In the genomic region with DNA sequence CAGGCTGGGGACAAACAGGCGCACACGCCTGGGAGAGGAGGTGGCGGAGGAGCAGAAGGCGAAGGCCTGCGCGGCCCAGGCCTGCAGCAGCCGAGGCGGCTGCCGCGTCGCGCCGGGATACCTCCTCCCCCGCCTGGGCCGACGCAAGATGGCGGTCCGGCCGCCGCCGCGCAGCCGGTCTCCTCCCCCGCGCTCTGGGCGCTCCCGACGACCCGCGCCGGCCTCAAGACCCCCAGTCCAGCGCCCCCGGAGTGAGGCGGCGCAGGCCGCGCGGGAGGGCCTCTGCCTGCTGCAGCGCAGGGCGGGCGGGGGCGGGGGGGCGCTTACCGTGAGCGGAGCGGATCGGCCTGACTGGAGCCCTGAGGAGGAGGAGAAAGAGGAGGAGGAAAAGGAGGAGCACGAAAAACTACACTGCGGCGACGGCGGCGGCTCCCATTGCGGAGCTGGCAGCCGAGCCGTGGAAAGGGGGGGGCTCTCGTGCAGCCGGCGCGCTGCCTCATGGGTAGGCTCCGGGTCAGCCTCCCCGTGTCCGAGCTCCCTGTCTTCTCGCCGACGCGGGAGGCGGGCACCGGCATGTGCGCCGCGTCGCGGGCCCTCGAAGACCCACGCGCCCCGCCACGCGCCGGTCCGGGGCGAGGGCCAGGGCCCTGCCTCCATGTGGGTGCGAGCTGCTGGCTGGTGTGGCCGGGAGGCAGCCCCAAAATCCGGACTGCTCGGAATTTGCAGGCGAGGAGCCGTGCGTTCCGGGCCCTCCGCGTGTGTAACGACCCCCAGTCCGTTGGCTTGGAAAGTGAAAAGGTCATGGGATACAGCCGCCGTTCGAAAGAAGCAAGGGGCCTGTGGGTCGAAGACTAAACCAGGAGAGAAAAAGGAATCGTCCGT, we compare ENCODE assay signal across 8 cellular contexts. TPM values are rescaled to one million over a fixed set of nuclear protein-coding genes. Genes with fewer than 3 reads are reported as not detected.
DNase-seq lines count a peak whose midpoint lies in the region; ATAC-seq and TF ChIP-seq lines count a peak whose summit lies in the region.

A gene with protein sequence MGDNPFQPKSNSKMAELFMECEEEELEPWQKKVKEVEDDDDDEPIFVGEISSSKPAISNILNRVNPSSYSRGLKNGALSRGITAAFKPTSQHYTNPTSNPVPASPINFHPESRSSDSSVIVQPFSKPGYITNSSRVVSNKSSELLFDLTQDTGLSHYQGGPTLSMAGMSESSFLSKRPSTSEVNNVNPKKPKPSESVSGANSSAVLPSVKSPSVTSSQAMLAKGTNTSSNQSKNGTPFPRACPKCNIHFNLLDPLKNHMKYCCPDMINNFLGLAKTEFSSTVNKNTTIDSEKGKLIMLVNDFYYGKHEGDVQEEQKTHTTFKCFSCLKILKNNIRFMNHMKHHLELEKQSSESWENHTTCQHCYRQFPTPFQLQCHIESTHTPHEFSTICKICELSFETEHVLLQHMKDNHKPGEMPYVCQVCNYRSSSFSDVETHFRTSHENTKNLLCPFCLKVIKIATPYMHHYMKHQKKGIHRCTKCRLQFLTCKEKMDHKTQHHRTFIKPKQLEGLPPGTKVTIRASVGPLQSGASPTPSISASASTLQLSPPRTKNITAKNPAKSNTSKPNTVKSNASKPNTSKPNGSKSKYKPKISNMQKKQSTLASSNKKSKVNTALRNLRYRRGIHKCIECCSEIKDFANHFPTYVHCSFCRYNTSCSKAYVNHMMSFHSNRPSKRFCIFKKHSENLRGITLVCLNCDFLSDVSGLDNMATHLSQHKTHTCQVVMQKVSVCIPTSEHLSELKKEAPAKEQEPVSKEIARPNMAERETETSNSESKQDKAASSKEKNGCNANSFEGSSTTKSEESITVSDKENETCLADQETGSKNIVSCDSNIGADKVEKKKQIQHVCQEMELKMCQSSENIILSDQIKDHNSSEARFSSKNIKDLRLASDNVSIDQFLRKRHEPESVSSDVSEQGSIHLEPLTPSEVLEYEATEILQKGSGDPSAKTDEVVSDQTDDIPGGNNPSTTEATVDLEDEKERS (minus strand): TSS at position 379 of the 882 bp plus-strand sequence. CDS start 26,400 bp downstream, outside the sequence.

- H3K79me2 ChIP-seq in HCT116 (ENCODE audit: insufficient read depth, low read length): peaks cover 44% of the 10 kb centered on the region

- TF ChIP-seq POLR2A in HCT116 (IDR thresholded peaks at IDR 0.05; ENCODE audit: borderline replicate concordance, extremely low read depth, insufficient read depth, insufficient read length) (no peak), ovary (IDR thresholded peaks at IDR 0.05) (peak; percentile 27)

- POLR2A ChIA-PET in HCT116 (lab: Charles Lee): interaction anchor here (1.0 kb wide), 1 partner anchor 26 kb away, joined by 3 read pairs; no protein-coding TSS in a partner anchor

- H2AFZ ChIP-seq in HCT116 (ENCODE audit: low read depth, low read length, poor library complexity, severe bottlenecking): peak within 1 kb of the TSS; percentile 49

- H4K20me1 ChIP-seq in HCT116 (ENCODE audit: insufficient read depth): no peaks in the 10 kb centered on the region

- H3K4me3 Mint-ChIP-seq in activated naive CD4-positive, alpha-beta T cell treated with anti-CD3 and anti-CD28 coated beads, Interleukin-2, amount 50 U/mL, for 24 hours: peak within 1 kb of the TSS; percentile 94

- H3K9me3 ChIP-seq in HCT116 (ENCODE audit: control insufficient read depth in 1 of 2, insufficient read depth in 1 of 2, low read depth in 1 of 2, low read length in 2 of 2): no peaks in the 10 kb centered on the region
- no peaks in the 10 kb centered on the region for H3K9me3 ChIP-seq in ovary
- no peaks in the 10 kb centered on the region for H3K9me3 ChIP-seq in thymus (ENCODE audit: control insufficient read depth)

- H3K27ac Mint-ChIP-seq in activated naive CD4-positive, alpha-beta T cell treated with anti-CD3 and anti-CD28 coated beads, Interleukin-2, amount 50 U/mL, for 24 hours: peak within 1 kb of the TSS; percentile 98

- H3K27me3 ChIP-seq in HCT116 (ENCODE audit: insufficient read depth, low read length): no peaks in the 10 kb centered on the region
- H3K27me3 ChIP-seq in ovary: no peaks in the 10 kb centered on the region
- H3K27me3 ChIP-seq in thymus (ENCODE audit: control insufficient read depth, insufficient read depth): no peaks in the 10 kb centered on the region

- peak; percentile 93 for ATAC-seq in HCT116

- H3K9me2 ChIP-seq in HCT116 (ENCODE audit: insufficient read depth): no peaks in the 10 kb centered on the region

- intact Hi-C loops in HCT116 (cut with micrococcal nuclease) (no loop called here), ovary (cut with DNase I) (loop anchor here in 1 of 4 donors (5.0 kb wide), 1 partner anchor 154 kb away; no protein-coding TSS in a partner anchor)

- CTCF ChIA-PET in HCT116 (lab: Charles Lee): interaction anchor here (0.9 kb wide), 1 partner anchor 243 kb away, joined by 3 read pairs; no protein-coding TSS in a partner anchor

- H3K9ac ChIP-seq in HCT116 (ENCODE audit: low read length): peak within 1 kb of the TSS; percentile 85

- DNase-seq in GDM1 (lab: John Stamatoyannopoulos, UW): peak; percentile 80
- peak; percentile 69 for DNase-seq in HCT116 (ENCODE audit: low read depth, low spot score)
- DNase-seq in MV-4-11 (lab: John Stamatoyannopoulos, UW): peak; percentile 74
- peak; percentile 75 for DNase-seq in SKM-1 (lab: John Stamatoyannopoulos, UW; ENCODE audit: unreplicated experiment)
- DNase-seq in glomerular endothelial cell (ENCODE audit: extremely low read depth, low read depth, low spot score): no peak
- DNase-seq in ovary: peak; percentile 89 to 91 (median 90)

- H3K27me3 Mint-ChIP-seq in activated naive CD4-positive, alpha-beta T cell treated with anti-CD3 and anti-CD28 coated beads, Interleukin-2, amount 50 U/mL, for 24 hours: no peaks in the 10 kb centered on the region

- peaks cover 35% of the 10 kb centered on the region for H3K4me1 Mint-ChIP-seq in activated naive CD4-positive, alpha-beta T cell treated with anti-CD3 and anti-CD28 coated beads, Interleukin-2, amount 50 U/mL, for 24 hours

- peaks cover 7 to 16% of the 10 kb centered on the region in 2 experiments for H3K4me1 ChIP-seq in HCT116 (ENCODE audit: control insufficient read depth in 1 of 2, insufficient read depth in 2 of 2, low read length in 2 of 2)
- peaks cover 11% of the 10 kb centered on the region for H3K4me1 ChIP-seq in ovary (ENCODE audit: insufficient read depth)
- peaks cover 5% of the 10 kb centered on the region for H3K4me1 ChIP-seq in thymus (ENCODE audit: control insufficient read depth, insufficient read depth, low read length)

- no peaks in the 10 kb centered on the region for H3K36me3 ChIP-seq in HCT116 (ENCODE audit: control insufficient read depth in 1 of 2, insufficient read depth in 2 of 2, low read length in 2 of 2)
- no peaks in the 10 kb centered on the region for H3K36me3 ChIP-seq in ovary
- no peaks in the 10 kb centered on the region for H3K36me3 ChIP-seq in thymus (ENCODE audit: control insufficient read depth, insufficient read depth)

- 6 to 15% (median 9%) methylated on average over 63 to 101 of the region's 101 CpGs for WGBS in ovary, 3 donors
- WGBS in thymus: 15% methylated on average over 101 of the region's 101 CpGs

- BruUV-seq in HCT116 (replicated peaks; lab: Mats Ljungman, UMichigan): no TSS peak

- H3K4me3 ChIP-seq in HCT116 (replicated peaks in 1 of 2; ENCODE audit: low read depth in 1 of 2, low read length in 2 of 2) (peak within 1 kb of the TSS; percentile 77 to 81), ovary (peak within 1 kb of the TSS; percentile 86), thymus (ENCODE audit: low read length) (peak within 1 kb of the TSS; percentile 98)

- RAD21 ChIA-PET in HCT116 (lab: Charles Lee; ENCODE audit: low non-redundant PET in 1 of 2, low total read pairs in 2 of 2, uncharacterized antibody in 2 of 2, unreplicated experiment in 2 of 2): no interaction called here

- peaks cover 2% of the 10 kb centered on the region for H3K36me3 Mint-ChIP-seq in activated naive CD4-positive, alpha-beta T cell treated with anti-CD3 and anti-CD28 coated beads, Interleukin-2, amount 50 U/mL, for 24 hours

- no peaks in the 10 kb centered on the region for H3K9me3 Mint-ChIP-seq in activated naive CD4-positive, alpha-beta T cell treated with anti-CD3 and anti-CD28 coated beads, Interleukin-2, amount 50 U/mL, for 24 hours

- H3K27ac ChIP-seq in HCT116 (ENCODE audit: low read depth, low read length): peak within 1 kb of the TSS; percentile 82
- H3K27ac ChIP-seq in ovary: peak within 1 kb of the TSS; percentile 98 to 99
- peak within 1 kb of the TSS; percentile 98 for H3K27ac ChIP-seq in thymus (ENCODE audit: low read depth)

- no peak for TF ChIP-seq RAD21 in HCT116 (IDR thresholded peaks at IDR 0.05; ENCODE audit: low read depth)

- TF ChIP-seq CTCF in HCT116 (IDR thresholded peaks at IDR 0.05 in 2 of 3, conservative IDR thresholded peaks at IDR 0.05 in 1 of 3; ENCODE audit: borderline replicate concordance in 1 of 3, insufficient read depth in 1 of 3, low read depth in 2 of 3, low read length in 2 of 3): no peak
- peak in 1 of 3 donors; percentile 36 for TF ChIP-seq CTCF in ovary (IDR thresholded peaks at IDR 0.05)

- TF ChIP-seq EP300 in ovary (IDR thresholded peaks at IDR 0.05): no peak

- H3K4me2 ChIP-seq in HCT116 (ENCODE audit: low read length): peak within 1 kb of the TSS; percentile 78

TF ChIP-seq in HCT116, 20 proteins besides CTCF, POLR2A, EP300 and RAD21 (continues in another document):
- no peak for TF ChIP-seq YY1 (IDR thresholded peaks at IDR 0.05; ENCODE audit: extremely low read depth, insufficient replicate concordance, low read depth, low read length)
- no peak for TF ChIP-seq EZH2 (IDR thresholded peaks at IDR 0.05)

RNA-seq across cellular contexts. Expression of the gene that starts here (rescaled TPM):
- total RNA-seq in HCT116 (2021; ENCODE audit: unreplicated experiment) (25.3 TPM), glomerular endothelial cell (18.8 and 24.8 TPM in 2 replicates), ovary (10 to 100 TPM; 36.8 to 66.0 (median 58.4) TPM)
- polyA plus RNA-seq in HCT116 (2012): 5.3 and 6.7 TPM in 2 replicates
- polyA plus RNA-seq in ovary (10 to 100 TPM; 27.3 to 29.8 TPM), thymus (72.9 TPM)
